ENCODE assay signal across 23 cellular contexts in the genomic region with DNA sequence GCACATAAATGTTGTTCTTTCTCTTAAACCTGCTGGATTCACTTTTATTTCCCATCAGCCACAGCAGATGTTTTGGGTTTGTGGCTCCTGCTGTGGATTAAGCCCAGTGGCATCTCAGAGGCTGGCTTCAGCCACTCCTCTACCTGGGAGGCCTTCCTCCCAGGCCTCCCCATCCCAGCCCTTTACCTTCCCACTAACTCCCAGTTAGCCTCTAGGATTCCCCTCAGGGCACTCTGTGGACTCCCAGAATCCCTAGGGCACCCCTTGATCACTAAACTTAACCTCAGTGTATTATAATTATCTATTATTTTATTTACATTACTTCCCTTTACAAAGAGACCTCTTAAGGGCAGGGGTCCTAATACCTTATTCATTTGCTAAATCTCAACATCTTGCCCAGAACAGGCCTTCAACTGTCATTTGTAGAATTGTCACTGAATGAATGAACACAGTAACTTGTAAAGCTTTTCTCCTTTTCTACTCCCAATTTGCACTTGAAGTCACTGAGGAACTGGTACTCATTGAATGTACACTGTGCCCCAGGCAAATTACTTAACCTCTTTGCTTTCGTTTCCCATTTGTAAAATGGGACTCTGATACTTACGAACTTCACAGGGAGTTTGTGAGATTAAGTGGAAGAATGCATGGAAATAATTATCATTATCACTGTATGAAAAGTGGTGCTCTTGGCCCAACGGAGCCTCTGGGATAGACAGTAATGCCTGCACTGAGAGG. TPM values are rescaled to one million over a fixed set of nuclear protein-coding genes. Genes with fewer than 3 reads are reported as not detected.
"Had no signal": no experiment of that assay in that cellular context is flagged by ENCODE, and none has a peak within 500 bp of the region (broad histone marks: within the 10 kb centered on the region; RNA-seq: fewer than 3 reads in every experiment).

No MANE protein-coding gene starts in this region.

- H3K36me3 Mint-ChIP-seq: activated naive CD8-positive, alpha-beta T cell treated with anti-CD3 and anti-CD28 coated beads for 36 hours; mesothelial cell of epicardium had no signal

- H3K27ac ChIP-seq: coronary artery, prostate gland, right lobe of liver, WERI-Rb-1 had no signal

- H3K9me3 ChIP-seq: body of pancreas, prostate gland, right lobe of liver had no signal

- H3K27me3 Mint-ChIP-seq: activated naive CD8-positive, alpha-beta T cell treated with anti-CD3 and anti-CD28 coated beads for 36 hours; stimulated activated naive CD8-positive, alpha-beta T cell treated with anti-CD3 and anti-CD28 coated beads, Interleukin-15, Interleukin-2, amounts not matched to agents 100 ng/mL and 50 ng/mL, for 24 hours had no signal

- H3K4me3 ChIP-seq: body of pancreas, coronary artery, prostate gland, right lobe of liver, smooth muscle cell had no signal

- ATAC-seq: activated CD4-positive, alpha-beta T cell treated with anti-CD3 and anti-CD28 coated beads for 36 hours; body of pancreas; right lobe of liver had no signal

- H3K4me1 ChIP-seq: prostate gland had no signal

- H3K27me3 ChIP-seq: body of pancreas, right lobe of liver had no signal

- H3K9me3 Mint-ChIP-seq: activated CD4-positive, alpha-beta memory T cell treated with anti-CD3 and anti-CD28 coated beads, Interleukin-2, amount 10 ng/mL, durations not matched to agents 7 days and 5 days; activated naive CD8-positive, alpha-beta T cell treated with anti-CD3 and anti-CD28 coated beads for 36 hours; mesothelial cell of epicardium; stimulated activated naive CD8-positive, alpha-beta T cell treated with anti-CD3 and anti-CD28 coated beads, Interleukin-15, Interleukin-2, amounts not matched to agents 100 ng/mL and 50 ng/mL, for 24 hours had no signal

- H3K36me3 ChIP-seq: prostate gland, right lobe of liver, WERI-Rb-1 had no signal

- H3K27ac Mint-ChIP-seq: activated CD4-positive, alpha-beta memory T cell treated with anti-CD3 and anti-CD28 coated beads, Interleukin-2, amount 10 ng/mL, durations not matched to agents 7 days and 5 days; activated CD4-positive, alpha-beta T cell treated with anti-CD3 and anti-CD28 coated beads for 36 hours; activated naive CD8-positive, alpha-beta T cell treated with anti-CD3 and anti-CD28 coated beads for 36 hours; mesothelial cell of epicardium; stimulated activated naive CD8-positive, alpha-beta T cell treated with anti-CD3 and anti-CD28 coated beads, Interleukin-15, Interleukin-2, amounts not matched to agents 100 ng/mL and 50 ng/mL, for 24 hours had no signal

- FAIRE-seq: endothelial cell of umbilical vein had no signal

- H3K4me1 Mint-ChIP-seq: activated CD4-positive, alpha-beta memory T cell treated with anti-CD3 and anti-CD28 coated beads, Interleukin-2, amount 10 ng/mL, durations not matched to agents 7 days and 5 days; activated CD4-positive, alpha-beta T cell treated with anti-CD3 and anti-CD28 coated beads for 36 hours; activated naive CD8-positive, alpha-beta T cell treated with anti-CD3 and anti-CD28 coated beads for 36 hours; mesothelial cell of epicardium; nephron progenitor cell had no signal

- H3K4me3 Mint-ChIP-seq: activated CD4-positive, alpha-beta memory T cell treated with anti-CD3 and anti-CD28 coated beads, Interleukin-2, amount 10 ng/mL, durations not matched to agents 7 days and 5 days; activated CD4-positive, alpha-beta T cell treated with anti-CD3 and anti-CD28 coated beads for 36 hours; activated naive CD8-positive, alpha-beta T cell treated with anti-CD3 and anti-CD28 coated beads for 36 hours; mesothelial cell of epicardium; nephron progenitor cell; stimulated activated naive CD8-positive, alpha-beta T cell treated with anti-CD3 and anti-CD28 coated beads, Interleukin-15, Interleukin-2, amounts not matched to agents 100 ng/mL and 50 ng/mL, for 24 hours had no signal

- DNase-seq: activated CD4-positive, alpha-beta memory T cell treated with anti-CD3 and anti-CD28 coated beads, Interleukin-2, amount 10 ng/mL, durations not matched to agents 7 days and 5 days; activated CD4-positive, alpha-beta T cell treated with anti-CD3 and anti-CD28 coated beads for 36 hours; activated gamma-delta T cell treated with Interleukin-2 at 50 U/mL for 16 hours; activated naive CD8-positive, alpha-beta T cell treated with anti-CD3 and anti-CD28 coated beads for 36 hours; activated T-cell treated with anti-CD3 and anti-CD28 coated beads, Interleukin-2, amount 50 U/mL, for 48 hours; amygdala; body of pancreas; caudate nucleus; effector CD8-positive, alpha-beta T cell; foreskin fibroblast; glutamatergic neuron; nephron progenitor cell; occipital lobe; right lobe of liver; T-helper 1 cell; T1000; WERI-Rb-1 had no signal

RNA-seq across cellular contexts. Expression of a gene that starts 8.3 kb away (rescaled TPM):
- total RNA-seq: smooth muscle cell had no signal

RNA-seq across cellular contexts. Expression of a gene that starts 44.5 kb away (rescaled TPM):
- total RNA-seq: endothelial cell of umbilical vein had no signal
